In genomic region chr16:75361936-75362335, GRCh38 we compare ENCODE assay signal across 23 cellular contexts.
"Had no signal": no experiment of that assay in that cellular context is flagged by ENCODE, and none has a peak within 500 bp of the region (broad histone marks: within the 10 kb centered on the region; RNA-seq: fewer than 3 reads in every experiment).

No MANE protein-coding gene starts in this region.

- ATAC-seq: foreskin keratinocyte; gastrocnemius medialis; heart right ventricle; left cardiac atrium; left ventricle myocardium superior; naive thymus-derived CD4-positive, alpha-beta T cell had no signal

- H3K27ac ChIP-seq: coronary artery, esophagus muscularis mucosa, foreskin keratinocyte, gastrocnemius medialis, heart right ventricle had no signal

- DNase-seq: dermis blood vessel endothelial cell; dorsolateral prefrontal cortex; effector CD4-positive, alpha-beta T cell; effector memory CD4-positive, alpha-beta T cell; foreskin keratinocyte; gastrocnemius medialis; glutamatergic neuron; head of caudate nucleus; heart right ventricle; hippocampal formation; left cardiac atrium; left ventricle myocardium superior; mammary epithelial cell; mesendoderm; midbrain; naive thymus-derived CD4-positive, alpha-beta T cell had no signal

- H3K9me3 Mint-ChIP-seq: memory B cell; naive thymus-derived CD4-positive, alpha-beta T cell had no signal

- H3K4me3 Mint-ChIP-seq: memory B cell; naive thymus-derived CD4-positive, alpha-beta T cell had no signal

- FAIRE-seq: colon, islet of Langerhans, keratinocyte had no signal

- H3K27ac Mint-ChIP-seq: memory B cell; naive thymus-derived CD4-positive, alpha-beta T cell had no signal

- H3K27me3 ChIP-seq: dorsolateral prefrontal cortex, esophagus muscularis mucosa, foreskin keratinocyte, gastrocnemius medialis had no signal

- H3K27me3 Mint-ChIP-seq: naive thymus-derived CD4-positive, alpha-beta T cell had no signal

- H3K4me1 ChIP-seq: foreskin keratinocyte, gastrocnemius medialis had no signal

- H3K36me3 ChIP-seq: gastrocnemius medialis had no signal

- H3K4me1 Mint-ChIP-seq: memory B cell; naive thymus-derived CD4-positive, alpha-beta T cell had no signal

- H3K4me3 ChIP-seq: coronary artery, dorsolateral prefrontal cortex, esophagus muscularis mucosa, gastrocnemius medialis, heart right ventricle, lung had no signal

- H3K9me3 ChIP-seq: esophagus muscularis mucosa, gastrocnemius medialis, heart right ventricle had no signal
